Comparison of ENCODE assay signal across 12 cellular contexts in genomic region chr17:77126519-77126918, GRCh38. TPM values are rescaled to one million over a fixed set of nuclear protein-coding genes. Genes with fewer than 3 reads are reported as not detected.
DNase-seq lines count a peak whose midpoint lies in the region; ATAC-seq and TF ChIP-seq lines count a peak whose summit lies in the region.
"Had no signal": no experiment of that assay in that cellular context is flagged by ENCODE, and none has a peak within 500 bp of the region (broad histone marks: within the 10 kb centered on the region; RNA-seq: fewer than 3 reads in every experiment).

No MANE protein-coding gene starts in this region.

- H3K27me3 ChIP-seq in body of pancreas (no peaks in the 10 kb centered on the region), osteoblast (ENCODE audit: insufficient read depth, low read length) (no peaks in the 10 kb centered on the region)
- H3K27me3 ChIP-seq: tibial artery had no signal

- no peak for TF ChIP-seq POLR2A in body of pancreas (IDR thresholded peaks at IDR 0.05)

- H3K79me2 ChIP-seq in osteoblast (ENCODE audit: insufficient read depth, low read length), result no peaks in the 10 kb centered on the region

- TF ChIP-seq CTCF in body of pancreas (IDR thresholded peaks at IDR 0.05), result no peak
- TF ChIP-seq CTCF in osteoblast (IDR thresholded peaks at IDR 0.05; ENCODE audit: extremely low read depth, low read depth, low read length), result no peak

- intact Hi-C loops in body of pancreas (cut with DNase I), result no loop called here

- H3K36me3 ChIP-seq in body of pancreas (replicated peaks in 1 of 2; ENCODE audit: insufficient read depth in 1 of 2, low read depth in 2 of 2) (no peaks in the 10 kb centered on the region), osteoblast (ENCODE audit: insufficient read depth, low read length) (no peaks in the 10 kb centered on the region)
- H3K36me3 ChIP-seq: tibial artery had no signal

- no peak overlapping the region for H3K4me2 ChIP-seq in osteoblast (ENCODE audit: insufficient read depth, low read length)

- H3K27ac ChIP-seq in body of pancreas (peak overlapping the region in 2 of 4 donors; percentile 26 to 65), osteoblast (ENCODE audit: low read depth, low read length) (peak overlapping the region; percentile 11)

- H3K9me3 ChIP-seq in body of pancreas, result no peaks in the 10 kb centered on the region
- H3K9me3 ChIP-seq in osteoblast (ENCODE audit: low read depth, low read length), result no peaks in the 10 kb centered on the region
- H3K9me3 ChIP-seq: tibial artery had no signal

- H2AFZ ChIP-seq in osteoblast (ENCODE audit: low read length), result no peak overlapping the region

- DNase-seq in DMS53 (lab: John Stamatoyannopoulos, UW) (peak; percentile 92), NCI-H2029 treated with DMSO at 0.1 percent for 48 hours (lab: John Stamatoyannopoulos, UW) (peak; percentile 79), body of pancreas (peak; percentile 76 to 95 (median 86)), osteoblast (ENCODE audit: insufficient read length, low spot score, missing footprints) (no peak), KG1 (lab: John Stamatoyannopoulos, UW) (no peak), kidney glomerular epithelial cell (lab: John Stamatoyannopoulos, UW) (no peak), 8988T (no peak)
- no peak for DNase-seq in stimulated activated CD4-positive, alpha-beta T cell treated with anti-CD3 and anti-CD28 coated beads, Interleukin-4, amount 100 ng/mL, for 1 hour
- DNase-seq: activated CD4-positive, CD25-positive, alpha-beta regulatory T cell; cerebellar nuclear complex; HCEC 1CT; tibial artery had no signal

- no peak for ATAC-seq in body of pancreas

- no peaks in the 10 kb centered on the region for H4K20me1 ChIP-seq in osteoblast (ENCODE audit: insufficient read depth, low read length)

- WGBS in body of pancreas, 2 donors, result 17 to 21% methylated on average over 4 to 7 of the region's 7 CpGs

- H3K4me1 ChIP-seq in body of pancreas (peaks cover 17% of the 10 kb centered on the region), osteoblast (ENCODE audit: insufficient read depth, low read length) (peaks cover 58% of the 10 kb centered on the region)

- H3K4me3 ChIP-seq in body of pancreas, result no peak overlapping the region
- no peak overlapping the region for H3K4me3 ChIP-seq in osteoblast (ENCODE audit: insufficient read depth, low read length)
- H3K4me3 ChIP-seq: tibial artery had no signal

RNA-seq across cellular contexts. Expression of gene SEC14L1, which starts 14.2 kb away (rescaled TPM):
- total RNA-seq in body of pancreas (10 to 100 TPM; 22.1 to 36.8 TPM), osteoblast (53.6 and 71.3 TPM in 2 replicates)

Comparison
In these comparisons a context has a peak if more than half of its experiments do, and no peak if none do; other contexts are left out.
1. DNase-seq: peak in DMS53 (single experiment), NCI-H2029 treated with DMSO at 0.1 percent for 48 hours (single experiment) and body of pancreas (4 of 4); none in osteoblast (single experiment), KG1 (single experiment), kidney glomerular epithelial cell (single experiment), stimulated activated CD4-positive, alpha-beta T cell treated with anti-CD3 and anti-CD28 coated beads, Interleukin-4, amount 100 ng/mL, for 1 hour (single experiment) and 8988T (single experiment).